9 cellular contexts compared by ENCODE assay signal in the genomic region with DNA sequence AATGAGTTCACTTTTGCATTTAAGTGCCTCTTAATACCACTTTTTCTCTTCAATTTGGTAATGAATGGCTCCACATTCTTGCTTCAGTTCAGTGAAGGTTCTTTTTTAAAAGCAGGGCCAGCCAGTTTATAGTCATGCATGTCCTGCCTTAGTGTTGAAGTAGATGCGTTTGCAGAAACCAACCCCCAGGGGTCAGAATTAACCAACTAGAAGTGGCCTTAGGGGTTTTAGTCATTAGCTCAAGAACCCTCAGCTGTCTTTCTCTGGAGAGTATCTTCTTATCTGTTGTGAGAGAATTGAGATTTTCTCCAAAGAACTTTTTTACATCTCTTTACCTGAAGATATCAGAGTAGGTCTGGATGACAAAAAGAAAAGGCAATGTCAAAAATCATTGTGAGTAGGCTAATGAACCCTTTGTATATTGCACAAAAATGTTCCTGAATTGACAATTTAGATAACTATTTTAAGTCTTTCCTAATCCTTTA.
A peak's percentile ranks its signal among the peaks of the same experiment; 100 is the strongest.
DNase-seq lines count a peak whose midpoint lies in the region; ATAC-seq and TF ChIP-seq lines count a peak whose summit lies in the region.
"Had no signal": no experiment of that assay in that cellular context is flagged by ENCODE, and none has a peak within 500 bp of the region (broad histone marks: within the 10 kb centered on the region; RNA-seq: fewer than 3 reads in every experiment).

No MANE protein-coding gene starts in this region.

- peak; percentile 30 for DNase-seq in NCI-H510A treated with DMSO at 0.1 percent for 48 hours (lab: John Stamatoyannopoulos, UW)
- DNase-seq in NCI-H510A (lab: John Stamatoyannopoulos, UW) = no peak
- peak; percentile 83 for DNase-seq in NCI-H2227 (lab: John Stamatoyannopoulos, UW; ENCODE audit: unreplicated experiment)
- DNase-seq in WTC11 (ENCODE audit: low spot score) = peak; percentile 65
- DNase-seq in fibroblast of pulmonary artery (ENCODE audit: low read depth) = peak; percentile 78
- DNase-seq in nephron progenitor cell = peak; percentile 47

- CTCF ChIA-PET in WTC11 (lab: Charles Lee) = interaction anchor here (0.6 to 6.1 kb wide), 35 partner anchors 8 to 771 kb away, joined by 3 to 105 read pairs (median 5); partner anchors contain the start of gene HBP1

- peak overlapping the region; percentile 82; the same call in 1 of the 2 replicates for H3K27ac Mint-ChIP-seq in WTC11
- H3K27ac Mint-ChIP-seq in nephron progenitor cell = no peak overlapping the region

- peaks cover 54% of the 10 kb centered on the region for H3K4me1 Mint-ChIP-seq in WTC11
- H3K4me1 Mint-ChIP-seq in nephron progenitor cell = peaks cover 5% of the 10 kb centered on the region

- H3K4me3 Mint-ChIP-seq in WTC11 = no peak overlapping the region
- H3K4me3 Mint-ChIP-seq in nephron progenitor cell = no peak overlapping the region

- no peak overlapping the region for H3K4me3 ChIP-seq in fibroblast of pulmonary artery (replicated peaks; ENCODE audit: low read depth, low read length)
- H3K4me3 ChIP-seq: BLaER1 treated with 17β-estradiol and CSF1 and Interleukin-3, amounts not matched to agents 10 nM and 100 nM had no signal

- no peaks in the 10 kb centered on the region; the same call in 1 of the 2 replicates for H3K36me3 Mint-ChIP-seq in WTC11
- H3K36me3 Mint-ChIP-seq in nephron progenitor cell (ENCODE audit: low read depth) = no peaks in the 10 kb centered on the region

- POLR2A ChIA-PET in WTC11 (lab: Charles Lee) = interaction anchor here (0.5 to 2.2 kb wide), 5 partner anchors 98 to 445 kb away, joined by 3 to 7 read pairs (median 4); partner anchors contain the start of genes HBP1 and PRKAR2B

- ATAC-seq in HG02759 (IDR thresholded peaks at IDR 0.05; ENCODE audit: unreplicated experiment) = peak; percentile 59
- ATAC-seq in WTC11 = peak; percentile 92
- no peak for ATAC-seq in HG03469 (IDR thresholded peaks at IDR 0.05; ENCODE audit: unreplicated experiment)

- H3K9me3 Mint-ChIP-seq in WTC11 = peaks cover 10% of the 10 kb centered on the region
- no peaks in the 10 kb centered on the region for H3K9me3 Mint-ChIP-seq in nephron progenitor cell

- H3K27me3 Mint-ChIP-seq in WTC11 (ENCODE audit: low read depth) (no peaks in the 10 kb centered on the region), nephron progenitor cell (ENCODE audit: low read depth, poor library complexity) (peaks cover 19% of the 10 kb centered on the region)

- TF ChIP-seq CTCF in WTC11 (IDR thresholded peaks at IDR 0.05) (peak; percentile 47), fibroblast of pulmonary artery (IDR thresholded peaks at IDR 0.05; ENCODE audit: low read length, missing control alignments) (peak; percentile 73), nephron progenitor cell (IDR thresholded peaks at IDR 0.05) (peak; percentile 74)

TF ChIP-seq in WTC11, 78 proteins besides CTCF, POLR2A, EP300 and RAD21:
- TF ChIP-seq SMAD3 (CRISPR knock-in tag; IDR thresholded peaks at IDR 0.05; ENCODE audit: borderline replicate concordance) = no peak
- no peak for TF ChIP-seq ZNF532 (CRISPR knock-in tag; IDR thresholded peaks at IDR 0.05; ENCODE audit: borderline replicate concordance)
- TF ChIP-seq, protein P1, sequence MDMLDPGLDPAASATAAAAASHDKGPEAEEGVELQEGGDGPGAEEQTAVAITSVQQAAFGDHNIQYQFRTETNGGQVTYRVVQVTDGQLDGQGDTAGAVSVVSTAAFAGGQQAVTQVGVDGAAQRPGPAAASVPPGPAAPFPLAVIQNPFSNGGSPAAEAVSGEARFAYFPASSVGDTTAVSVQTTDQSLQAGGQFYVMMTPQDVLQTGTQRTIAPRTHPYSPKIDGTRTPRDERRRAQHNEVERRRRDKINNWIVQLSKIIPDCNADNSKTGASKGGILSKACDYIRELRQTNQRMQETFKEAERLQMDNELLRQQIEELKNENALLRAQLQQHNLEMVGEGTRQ (CRISPR knock-in tag; IDR thresholded peaks at IDR 0.05) = no peak
